20 cellular contexts compared by ENCODE assay signal in genomic region chrX:114051667-114052315, GRCh38.
DNase-seq lines count a peak whose midpoint lies in the region; ATAC-seq, FAIRE-seq and TF ChIP-seq lines count a peak whose summit lies in the region.
"Had no signal": no experiment of that assay in that cellular context is flagged by ENCODE, and none has a peak within 500 bp of the region (broad histone marks: within the 10 kb centered on the region; RNA-seq: fewer than 3 reads in every experiment).

No MANE protein-coding gene starts in this region.

- peaks cover 4% of the 10 kb centered on the region; the same call in 1 of the 2 replicates for H3K79me2 ChIP-seq in H9 (ENCODE audit: insufficient read depth, low read length)

- no peak for ATAC-seq in WTC11
- ATAC-seq: GM12878 had no signal

- H3K23me2 ChIP-seq in H9 (ENCODE audit: insufficient read length, low read depth, low read length, poor library complexity, severe bottlenecking) = no peaks in the 10 kb centered on the region

- H3K4me3 ChIP-seq in endodermal cell (ENCODE audit: low read length) = no peak overlapping the region
- H3K4me3 ChIP-seq: BLaER1, GM12878, GM23248 had no signal

- H3K79me1 ChIP-seq in H9 (ENCODE audit: insufficient read depth, low read depth, low read length, poor library complexity, severe bottlenecking) = no peaks in the 10 kb centered on the region

- no peak overlapping the region for H2AK5ac ChIP-seq in H9 (ENCODE audit: insufficient read length, low read length)

- H4K20me1 ChIP-seq in H9 (ENCODE audit: control insufficient read depth, insufficient read depth, insufficient read length) = no peaks in the 10 kb centered on the region
- H4K20me1 ChIP-seq: BLaER1 had no signal

- no peaks in the 10 kb centered on the region for H3K27me3 Mint-ChIP-seq in H9 (ENCODE audit: low read depth)
- H3K27me3 Mint-ChIP-seq in WTC11 (ENCODE audit: low read depth) = no peaks in the 10 kb centered on the region
- no peaks in the 10 kb centered on the region for H3K27me3 Mint-ChIP-seq in endodermal cell (ENCODE audit: insufficient read depth)
- H3K27me3 Mint-ChIP-seq: CD4-positive, alpha-beta memory T cell had no signal

- H3K27ac ChIP-seq in H9 (ENCODE audit: insufficient read length, low read depth, low read length) (no peak overlapping the region), endodermal cell (ENCODE audit: low read depth, low read length) (no peak overlapping the region)
- H3K27ac ChIP-seq: BLaER1, GM23248 had no signal

- H3K14ac ChIP-seq in H9 (ENCODE audit: insufficient read depth, low read length) = no peak overlapping the region

- TF ChIP-seq CTCF in H9 (conservative IDR thresholded peaks at IDR 0.05) (no peak), WTC11 (IDR thresholded peaks at IDR 0.05) (no peak), endodermal cell (conservative IDR thresholded peaks at IDR 0.05) (no peak)

- H2AFZ ChIP-seq in H9 (ENCODE audit: low read length) = no peak overlapping the region
- H2AFZ ChIP-seq: GM23248 had no signal

- no peak overlapping the region for H3K23ac ChIP-seq in H9 (ENCODE audit: insufficient read length, low read depth, low read length)

- H2BK5ac ChIP-seq in H9 (ENCODE audit: insufficient read length, low read length) = no peak overlapping the region

- no peak overlapping the region for H2BK120ac ChIP-seq in H9 (ENCODE audit: low read depth, low read length, poor library complexity, severe bottlenecking)

- peaks cover 21 to 48% (median 47%) of the 10 kb centered on the region in 3 experiments; a peak in 6 of 7 replicates for H3K36me3 Mint-ChIP-seq in H9 (ENCODE audit: insufficient read depth in 1 of 3, low read depth in 3 of 3)
- H3K36me3 Mint-ChIP-seq in WTC11 = peaks cover 15% of the 10 kb centered on the region
- H3K36me3 Mint-ChIP-seq in endodermal cell (ENCODE audit: low read depth) = peaks cover 46% of the 10 kb centered on the region
- H3K36me3 Mint-ChIP-seq: CD14-positive monocyte; CD4-positive, alpha-beta memory T cell had no signal

- H3K18ac ChIP-seq in H9 (ENCODE audit: insufficient read length, low read depth, low read length) = no peak overlapping the region

- H3K4me3 Mint-ChIP-seq in H9 (no peak overlapping the region), WTC11 (no peak overlapping the region), endodermal cell (no peak overlapping the region)
- H3K4me3 Mint-ChIP-seq: CD14-positive monocyte; CD4-positive, alpha-beta memory T cell had no signal

- peak overlapping the region in 2 of 3 experiments; percentile 78 to 87; a peak in 4 of 7 replicates for H3K27ac Mint-ChIP-seq in H9
- H3K27ac Mint-ChIP-seq in WTC11 = peak overlapping the region; percentile 44
- peak overlapping the region; percentile 66 for H3K27ac Mint-ChIP-seq in endodermal cell
- H3K27ac Mint-ChIP-seq: CD14-positive monocyte; CD4-positive, alpha-beta memory T cell had no signal

- H2BK12ac ChIP-seq in H9 (ENCODE audit: insufficient read length, low read depth, low read length) = no peak overlapping the region

- no CpG with 5 or more reads among the region's 4 CpGs for WGBS in H9 (ENCODE audit: extremely low coverage, insufficient read length, low lambda C conversion rate)
- WGBS in endodermal cell (ENCODE audit: insufficient coverage in 1 of 2, insufficient read length in 1 of 2), 2 experiments = 89% methylated on average over 4 of the region's 4 CpGs; no CpG with 5 or more reads in 1 of the 2 experiments

- no peak overlapping the region for H4K8ac ChIP-seq in H9 (replicated peaks; ENCODE audit: insufficient read length, low read depth, low read length)

- no peak for FAIRE-seq in GM12891 (lab: Jason Lieb, UNC)
- FAIRE-seq: GM12878 had no signal

- H4K91ac ChIP-seq in H9 (ENCODE audit: insufficient read length, low read depth, low read length) = no peak overlapping the region

- H3K4ac ChIP-seq in H9 (ENCODE audit: low read depth, low read length) = no peak overlapping the region

- H3K9me3 Mint-ChIP-seq in H9 (no peaks in the 10 kb centered on the region; a peak in 1 of 5 replicates), WTC11 (peaks cover 3% of the 10 kb centered on the region; the same call in 1 of the 2 replicates), endodermal cell (peaks cover 5% of the 10 kb centered on the region)

- H3K9ac ChIP-seq in H9 (ENCODE audit: extremely low read depth, insufficient read length, low read length) = no peak overlapping the region
- no peak overlapping the region for H3K9ac ChIP-seq in endodermal cell (ENCODE audit: extremely low read depth, low read length, poor library complexity, severe bottlenecking)
- H3K9ac ChIP-seq: BLaER1, GM23248 had no signal

- H3K4me2 ChIP-seq in H9 (ENCODE audit: insufficient read depth, insufficient read length, low read length) = no peak overlapping the region
- H3K4me2 ChIP-seq: BLaER1 had no signal

- H3K36me3 ChIP-seq in endodermal cell (ENCODE audit: control insufficient read depth, insufficient read depth, low read length) = no peaks in the 10 kb centered on the region
- H3K36me3 ChIP-seq: BLaER1 had no signal

- no peak for TF ChIP-seq POLR2A in GM12891 (IDR thresholded peaks at IDR 0.05; ENCODE audit: low read depth, low read length)

- CTCF ChIA-PET in WTC11 (lab: Charles Lee) = no interaction called here

- H4K5ac ChIP-seq in H9 (ENCODE audit: insufficient read length, low read depth, low read length) = no peak overlapping the region

- H2BK15ac ChIP-seq in H9 (ENCODE audit: low read depth, low read length) = no peak overlapping the region

- POLR2A ChIA-PET in WTC11 (lab: Charles Lee) = no interaction called here

- no peak overlapping the region for H2BK20ac ChIP-seq in H9 (ENCODE audit: low read depth, low read length, poor library complexity, severe bottlenecking)

- H3K56ac ChIP-seq in H9 (ENCODE audit: insufficient read length, low read depth, low read length) = no peak overlapping the region

- H3K27me3 ChIP-seq in H9 (ENCODE audit: insufficient read depth, low read length) (no peaks in the 10 kb centered on the region), endodermal cell (ENCODE audit: control insufficient read depth, insufficient read depth, low read length, poor library complexity, severe bottlenecking) (no peaks in the 10 kb centered on the region)

- DNase-seq in H9 (no peak), NCI-H524 (lab: John Stamatoyannopoulos, UW) (peak; percentile 29 to 61), WTC11 (ENCODE audit: low spot score) (no peak), endodermal cell (peak; percentile 75), GM12891 (ENCODE audit: insufficient read length, low spot score) (no peak), NCI-H2227 (lab: John Stamatoyannopoulos, UW; ENCODE audit: unreplicated experiment) (no peak), DMS114 treated with DMSO at 0.1 percent for 48 hours (lab: John Stamatoyannopoulos, UW; ENCODE audit: unreplicated experiment) (no peak), NCI-H446 treated with DMSO at 0.1 percent for 48 hours (lab: John Stamatoyannopoulos, UW) (no peak)
- DNase-seq: 8988T; CD4-positive, alpha-beta memory T cell; DMS53; DND-41; EL; GM23248; H7; IMR-90; KG1 had no signal

- H3K4me1 Mint-ChIP-seq in H9 (peaks cover 58 to 59% of the 10 kb centered on the region in 2 experiments), WTC11 (peaks cover 49% of the 10 kb centered on the region), endodermal cell (peaks cover 52% of the 10 kb centered on the region)
- H3K4me1 Mint-ChIP-seq: CD14-positive monocyte; CD4-positive, alpha-beta memory T cell had no signal

- H3K9me3 ChIP-seq in H9 (ENCODE audit: control insufficient read depth, low read depth, low read length) (no peaks in the 10 kb centered on the region), endodermal cell (ENCODE audit: control insufficient read depth, low read length) (no peaks in the 10 kb centered on the region)
- H3K9me3 ChIP-seq: BLaER1 had no signal

- H3K4me1 ChIP-seq in H9 (ENCODE audit: insufficient read depth, low read length) = peaks cover 4% of the 10 kb centered on the region; the same call in 1 of the 2 replicates
- no peaks in the 10 kb centered on the region for H3K4me1 ChIP-seq in endodermal cell (ENCODE audit: control insufficient read depth, insufficient read depth, low read length)
- H3K4me1 ChIP-seq: BLaER1 had no signal

- H3T11ph ChIP-seq in H9 (ENCODE audit: low read length) = no peak overlapping the region

TF ChIP-seq in WTC11, 78 proteins besides CTCF, POLR2A, EP300 and RAD21 (continues in another document):
- TF ChIP-seq ZNF232 (CRISPR knock-in tag; IDR thresholded peaks at IDR 0.05) (no peak), SMAD4 (CRISPR knock-in tag; IDR thresholded peaks at IDR 0.05) (no peak), NFE2L1 (CRISPR knock-in tag; IDR thresholded peaks at IDR 0.05) (no peak), ESRRA (CRISPR knock-in tag; IDR thresholded peaks at IDR 0.05; ENCODE audit: borderline replicate concordance) (no peak), FOXP1 (CRISPR knock-in tag; IDR thresholded peaks at IDR 0.05; ENCODE audit: borderline replicate concordance) (no peak), EMX1 (CRISPR knock-in tag; IDR thresholded peaks at IDR 0.05) (peak; percentile 42; the same call in 1 of the 2 replicates)

TF ChIP-seq in GM12891, 5 proteins besides CTCF, POLR2A, EP300 and RAD21:
- TF ChIP-seq POLR2AphosphoS5 (IDR thresholded peaks at IDR 0.05; ENCODE audit: low read depth, low read length) (no peak), SPI1 (IDR thresholded peaks at IDR 0.05; ENCODE audit: low read depth, low read length) (no peak), POU2F2 (IDR thresholded peaks at IDR 0.05; ENCODE audit: low read depth, low read length) (no peak)

Comparison
In these comparisons a context has a peak if more than half of its experiments do, and no peak if none do; other contexts are left out.
1. DNase-seq: peak in NCI-H524 (2 of 2) and endodermal cell (single experiment); none in H9 (single experiment), WTC11 (single experiment), GM12891 (single experiment), NCI-H2227 (single experiment), DMS114 treated with DMSO at 0.1 percent for 48 hours (single experiment) and NCI-H446 treated with DMSO at 0.1 percent for 48 hours (single experiment).
2. Peak in every context shown above with its lines, with median percentiles within 50 percentile points of each other: H3K27ac Mint-ChIP-seq.